ENCODE assay signal across 1 cellular context in the genomic region with DNA sequence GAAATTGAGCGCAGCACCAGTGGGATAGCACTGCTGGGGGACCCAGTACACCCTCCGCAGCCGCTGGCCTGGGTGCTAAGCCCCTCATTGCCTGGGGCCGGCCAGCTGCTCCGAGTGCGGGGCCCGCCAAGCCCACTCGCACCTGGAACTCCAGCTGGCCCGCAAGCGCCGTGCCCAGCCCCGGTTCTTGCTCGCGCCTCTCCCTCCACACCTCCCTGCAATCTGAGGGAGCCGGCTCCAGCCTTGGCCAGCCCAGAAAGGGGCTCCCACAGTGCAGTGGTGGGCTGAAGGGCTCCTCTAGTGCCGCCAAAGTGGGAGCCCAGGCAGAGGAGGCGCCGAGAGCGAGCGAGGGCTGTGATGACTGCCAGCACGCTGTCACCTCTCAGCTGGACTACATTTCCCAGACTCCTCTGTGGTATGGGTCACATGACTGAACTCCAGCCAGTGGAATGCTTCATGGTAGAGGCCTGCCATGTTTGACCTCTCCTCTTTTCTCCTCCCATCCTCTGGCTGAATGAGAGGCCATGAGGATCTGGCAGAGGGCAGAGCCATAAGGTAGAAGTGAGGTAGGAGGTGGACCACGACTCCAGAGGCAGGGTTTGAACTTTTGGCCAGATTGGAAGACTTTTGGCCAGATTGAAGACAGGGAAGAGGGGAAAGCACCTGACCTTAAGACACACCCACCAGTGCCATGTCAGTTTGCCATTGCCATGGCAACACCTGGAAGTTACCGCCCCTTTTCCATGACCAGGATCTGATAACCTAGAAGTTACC.
A peak's percentile ranks its signal among the peaks of the same experiment; 100 is the strongest.
TF ChIP-seq lines count a peak whose summit lies in the region.

No MANE protein-coding gene starts in this region.

TF ChIP-seq in K562, 482 proteins besides CTCF, POLR2A, EP300 and RAD21 (continued from another document and continues in another):
- TF ChIP-seq CREB1 (IDR thresholded peaks at IDR 0.05) (no peak), CREB1 (CRISPR knock-in tag; IDR thresholded peaks at IDR 0.05) (peak; percentile 51; the same call in 1 of the 2 replicates), NR2C2 (CRISPR knock-in tag; IDR thresholded peaks at IDR 0.05) (0 out of 2 replicates have a peak, but pooled peaks have one; percentile 28), NR2C2 (tag; IDR thresholded peaks at IDR 0.05) (peak; percentile 86), GATA2 (CRISPR knock-in tag; IDR thresholded peaks at IDR 0.05) (no peak), BMI1 (IDR thresholded peaks at IDR 0.05; ENCODE audit: low read length) (peak; percentile 84), HSF4 (CRISPR knock-in tag; IDR thresholded peaks at IDR 0.05; ENCODE audit: borderline replicate concordance) (no peak), OTX1 (CRISPR knock-in tag; IDR thresholded peaks at IDR 0.05) (no peak), NRF1 (conservative IDR thresholded peaks at IDR 0.05 in 1 of 2, IDR thresholded peaks at IDR 0.05 in 1 of 2) (peak in 1 of 2 experiments; percentile 18; a peak in 1 of 4 replicates), ZNF586 (CRISPR knock-in tag; conservative IDR thresholded peaks at IDR 0.05) (no peak), YY1 (IDR thresholded peaks at IDR 0.05; ENCODE audit: borderline replicate concordance in 1 of 3, control insufficient read depth in 1 of 3, extremely low read depth in 1 of 3, insufficient read depth in 3 of 3, insufficient read length in 1 of 3, insufficient replicate concordance in 2 of 3, low read depth in 1 of 3, low read length in 2 of 3) (peak in 2 of 3 experiments; percentile 62 to 87), CBFA2T2 (conservative IDR thresholded peaks at IDR 0.05) (peak; percentile 72), MECOM (CRISPR knock-in tag; IDR thresholded peaks at IDR 0.05) (no peak), SMARCA4 (IDR thresholded peaks at IDR 0.05) (no peak), EHMT2 (IDR thresholded peaks at IDR 0.05) (peak; percentile 83), L3MBTL2 (IDR thresholded peaks at IDR 0.05) (peak; percentile 42), HDAC6 (IDR thresholded peaks at IDR 0.05; ENCODE audit: low read depth, low read length) (no peak), ZNF75A (CRISPR knock-in tag; IDR thresholded peaks at IDR 0.05) (no peak), JUN (IDR thresholded peaks at IDR 0.05; ENCODE audit: borderline replicate concordance, low read depth, low read length) (no peak), JUN (CRISPR knock-in tag; IDR thresholded peaks at IDR 0.05; ENCODE audit: borderline replicate concordance) (no peak), TOE1 (IDR thresholded peaks at IDR 0.05; ENCODE audit: borderline replicate concordance) (peak; percentile 98), TOE1 (CRISPR knock-in tag; IDR thresholded peaks at IDR 0.05; ENCODE audit: borderline replicate concordance, low read depth) (no peak), TARDBP (IDR thresholded peaks at IDR 0.05) (no peak), BDP1 (IDR thresholded peaks at IDR 0.05; ENCODE audit: insufficient read depth, insufficient read length) (no peak), RFX1 (IDR thresholded peaks at IDR 0.05) (peak; percentile 96), RAD51 (IDR thresholded peaks at IDR 0.05; ENCODE audit: borderline replicate concordance, low read depth) (peak; percentile 95), CHD4 (IDR thresholded peaks at IDR 0.05; ENCODE audit: insufficient read depth, insufficient replicate concordance, low read depth, low read length, poor library complexity, severe bottlenecking) (no peak), CTBP1 (IDR thresholded peaks at IDR 0.05; ENCODE audit: borderline replicate concordance) (peak; percentile 41; the same call in 1 of the 2 replicates), NFYB (IDR thresholded peaks at IDR 0.05; ENCODE audit: extremely low read depth, insufficient read length) (peak; percentile 42), SIX5 (IDR thresholded peaks at IDR 0.05; ENCODE audit: borderline replicate concordance in 1 of 2, insufficient read depth in 1 of 2, low read depth in 1 of 2, low read length in 2 of 2) (peak; percentile 71 to 74)
- TF ChIP-seq, protein P1, sequence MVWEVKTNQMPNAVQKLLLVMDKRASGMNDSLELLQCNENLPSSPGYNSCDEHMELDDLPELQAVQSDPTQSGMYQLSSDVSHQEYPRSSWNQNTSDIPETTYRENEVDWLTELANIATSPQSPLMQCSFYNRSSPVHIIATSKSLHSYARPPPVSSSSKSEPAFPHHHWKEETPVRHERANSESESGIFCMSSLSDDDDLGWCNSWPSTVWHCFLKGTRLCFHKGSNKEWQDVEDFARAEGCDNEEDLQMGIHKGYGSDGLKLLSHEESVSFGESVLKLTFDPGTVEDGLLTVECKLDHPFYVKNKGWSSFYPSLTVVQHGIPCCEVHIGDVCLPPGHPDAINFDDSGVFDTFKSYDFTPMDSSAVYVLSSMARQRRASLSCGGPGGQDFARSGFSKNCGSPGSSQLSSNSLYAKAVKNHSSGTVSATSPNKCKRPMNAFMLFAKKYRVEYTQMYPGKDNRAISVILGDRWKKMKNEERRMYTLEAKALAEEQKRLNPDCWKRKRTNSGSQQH (CRISPR knock-in tag; IDR thresholded peaks at IDR 0.05) = no peak
- TF ChIP-seq, protein P2, sequence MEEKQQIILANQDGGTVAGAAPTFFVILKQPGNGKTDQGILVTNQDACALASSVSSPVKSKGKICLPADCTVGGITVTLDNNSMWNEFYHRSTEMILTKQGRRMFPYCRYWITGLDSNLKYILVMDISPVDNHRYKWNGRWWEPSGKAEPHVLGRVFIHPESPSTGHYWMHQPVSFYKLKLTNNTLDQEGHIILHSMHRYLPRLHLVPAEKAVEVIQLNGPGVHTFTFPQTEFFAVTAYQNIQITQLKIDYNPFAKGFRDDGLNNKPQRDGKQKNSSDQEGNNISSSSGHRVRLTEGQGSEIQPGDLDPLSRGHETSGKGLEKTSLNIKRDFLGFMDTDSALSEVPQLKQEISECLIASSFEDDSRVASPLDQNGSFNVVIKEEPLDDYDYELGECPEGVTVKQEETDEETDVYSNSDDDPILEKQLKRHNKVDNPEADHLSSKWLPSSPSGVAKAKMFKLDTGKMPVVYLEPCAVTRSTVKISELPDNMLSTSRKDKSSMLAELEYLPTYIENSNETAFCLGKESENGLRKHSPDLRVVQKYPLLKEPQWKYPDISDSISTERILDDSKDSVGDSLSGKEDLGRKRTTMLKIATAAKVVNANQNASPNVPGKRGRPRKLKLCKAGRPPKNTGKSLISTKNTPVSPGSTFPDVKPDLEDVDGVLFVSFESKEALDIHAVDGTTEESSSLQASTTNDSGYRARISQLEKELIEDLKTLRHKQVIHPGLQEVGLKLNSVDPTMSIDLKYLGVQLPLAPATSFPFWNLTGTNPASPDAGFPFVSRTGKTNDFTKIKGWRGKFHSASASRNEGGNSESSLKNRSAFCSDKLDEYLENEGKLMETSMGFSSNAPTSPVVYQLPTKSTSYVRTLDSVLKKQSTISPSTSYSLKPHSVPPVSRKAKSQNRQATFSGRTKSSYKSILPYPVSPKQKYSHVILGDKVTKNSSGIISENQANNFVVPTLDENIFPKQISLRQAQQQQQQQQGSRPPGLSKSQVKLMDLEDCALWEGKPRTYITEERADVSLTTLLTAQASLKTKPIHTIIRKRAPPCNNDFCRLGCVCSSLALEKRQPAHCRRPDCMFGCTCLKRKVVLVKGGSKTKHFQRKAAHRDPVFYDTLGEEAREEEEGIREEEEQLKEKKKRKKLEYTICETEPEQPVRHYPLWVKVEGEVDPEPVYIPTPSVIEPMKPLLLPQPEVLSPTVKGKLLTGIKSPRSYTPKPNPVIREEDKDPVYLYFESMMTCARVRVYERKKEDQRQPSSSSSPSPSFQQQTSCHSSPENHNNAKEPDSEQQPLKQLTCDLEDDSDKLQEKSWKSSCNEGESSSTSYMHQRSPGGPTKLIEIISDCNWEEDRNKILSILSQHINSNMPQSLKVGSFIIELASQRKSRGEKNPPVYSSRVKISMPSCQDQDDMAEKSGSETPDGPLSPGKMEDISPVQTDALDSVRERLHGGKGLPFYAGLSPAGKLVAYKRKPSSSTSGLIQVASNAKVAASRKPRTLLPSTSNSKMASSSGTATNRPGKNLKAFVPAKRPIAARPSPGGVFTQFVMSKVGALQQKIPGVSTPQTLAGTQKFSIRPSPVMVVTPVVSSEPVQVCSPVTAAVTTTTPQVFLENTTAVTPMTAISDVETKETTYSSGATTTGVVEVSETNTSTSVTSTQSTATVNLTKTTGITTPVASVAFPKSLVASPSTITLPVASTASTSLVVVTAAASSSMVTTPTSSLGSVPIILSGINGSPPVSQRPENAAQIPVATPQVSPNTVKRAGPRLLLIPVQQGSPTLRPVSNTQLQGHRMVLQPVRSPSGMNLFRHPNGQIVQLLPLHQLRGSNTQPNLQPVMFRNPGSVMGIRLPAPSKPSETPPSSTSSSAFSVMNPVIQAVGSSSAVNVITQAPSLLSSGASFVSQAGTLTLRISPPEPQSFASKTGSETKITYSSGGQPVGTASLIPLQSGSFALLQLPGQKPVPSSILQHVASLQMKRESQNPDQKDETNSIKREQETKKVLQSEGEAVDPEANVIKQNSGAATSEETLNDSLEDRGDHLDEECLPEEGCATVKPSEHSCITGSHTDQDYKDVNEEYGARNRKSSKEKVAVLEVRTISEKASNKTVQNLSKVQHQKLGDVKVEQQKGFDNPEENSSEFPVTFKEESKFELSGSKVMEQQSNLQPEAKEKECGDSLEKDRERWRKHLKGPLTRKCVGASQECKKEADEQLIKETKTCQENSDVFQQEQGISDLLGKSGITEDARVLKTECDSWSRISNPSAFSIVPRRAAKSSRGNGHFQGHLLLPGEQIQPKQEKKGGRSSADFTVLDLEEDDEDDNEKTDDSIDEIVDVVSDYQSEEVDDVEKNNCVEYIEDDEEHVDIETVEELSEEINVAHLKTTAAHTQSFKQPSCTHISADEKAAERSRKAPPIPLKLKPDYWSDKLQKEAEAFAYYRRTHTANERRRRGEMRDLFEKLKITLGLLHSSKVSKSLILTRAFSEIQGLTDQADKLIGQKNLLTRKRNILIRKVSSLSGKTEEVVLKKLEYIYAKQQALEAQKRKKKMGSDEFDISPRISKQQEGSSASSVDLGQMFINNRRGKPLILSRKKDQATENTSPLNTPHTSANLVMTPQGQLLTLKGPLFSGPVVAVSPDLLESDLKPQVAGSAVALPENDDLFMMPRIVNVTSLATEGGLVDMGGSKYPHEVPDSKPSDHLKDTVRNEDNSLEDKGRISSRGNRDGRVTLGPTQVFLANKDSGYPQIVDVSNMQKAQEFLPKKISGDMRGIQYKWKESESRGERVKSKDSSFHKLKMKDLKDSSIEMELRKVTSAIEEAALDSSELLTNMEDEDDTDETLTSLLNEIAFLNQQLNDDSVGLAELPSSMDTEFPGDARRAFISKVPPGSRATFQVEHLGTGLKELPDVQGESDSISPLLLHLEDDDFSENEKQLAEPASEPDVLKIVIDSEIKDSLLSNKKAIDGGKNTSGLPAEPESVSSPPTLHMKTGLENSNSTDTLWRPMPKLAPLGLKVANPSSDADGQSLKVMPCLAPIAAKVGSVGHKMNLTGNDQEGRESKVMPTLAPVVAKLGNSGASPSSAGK (IDR thresholded peaks at IDR 0.05) = peak; percentile 39; the same call in 1 of the 2 replicates
- TF ChIP-seq, protein P3, sequence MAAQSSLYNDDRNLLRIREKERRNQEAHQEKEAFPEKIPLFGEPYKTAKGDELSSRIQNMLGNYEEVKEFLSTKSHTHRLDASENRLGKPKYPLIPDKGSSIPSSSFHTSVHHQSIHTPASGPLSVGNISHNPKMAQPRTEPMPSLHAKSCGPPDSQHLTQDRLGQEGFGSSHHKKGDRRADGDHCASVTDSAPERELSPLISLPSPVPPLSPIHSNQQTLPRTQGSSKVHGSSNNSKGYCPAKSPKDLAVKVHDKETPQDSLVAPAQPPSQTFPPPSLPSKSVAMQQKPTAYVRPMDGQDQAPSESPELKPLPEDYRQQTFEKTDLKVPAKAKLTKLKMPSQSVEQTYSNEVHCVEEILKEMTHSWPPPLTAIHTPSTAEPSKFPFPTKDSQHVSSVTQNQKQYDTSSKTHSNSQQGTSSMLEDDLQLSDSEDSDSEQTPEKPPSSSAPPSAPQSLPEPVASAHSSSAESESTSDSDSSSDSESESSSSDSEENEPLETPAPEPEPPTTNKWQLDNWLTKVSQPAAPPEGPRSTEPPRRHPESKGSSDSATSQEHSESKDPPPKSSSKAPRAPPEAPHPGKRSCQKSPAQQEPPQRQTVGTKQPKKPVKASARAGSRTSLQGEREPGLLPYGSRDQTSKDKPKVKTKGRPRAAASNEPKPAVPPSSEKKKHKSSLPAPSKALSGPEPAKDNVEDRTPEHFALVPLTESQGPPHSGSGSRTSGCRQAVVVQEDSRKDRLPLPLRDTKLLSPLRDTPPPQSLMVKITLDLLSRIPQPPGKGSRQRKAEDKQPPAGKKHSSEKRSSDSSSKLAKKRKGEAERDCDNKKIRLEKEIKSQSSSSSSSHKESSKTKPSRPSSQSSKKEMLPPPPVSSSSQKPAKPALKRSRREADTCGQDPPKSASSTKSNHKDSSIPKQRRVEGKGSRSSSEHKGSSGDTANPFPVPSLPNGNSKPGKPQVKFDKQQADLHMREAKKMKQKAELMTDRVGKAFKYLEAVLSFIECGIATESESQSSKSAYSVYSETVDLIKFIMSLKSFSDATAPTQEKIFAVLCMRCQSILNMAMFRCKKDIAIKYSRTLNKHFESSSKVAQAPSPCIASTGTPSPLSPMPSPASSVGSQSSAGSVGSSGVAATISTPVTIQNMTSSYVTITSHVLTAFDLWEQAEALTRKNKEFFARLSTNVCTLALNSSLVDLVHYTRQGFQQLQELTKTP (IDR thresholded peaks at IDR 0.05; ENCODE audit: low read depth in 1 of 2, partially characterized antibody in 2 of 2) = peak in 1 of 2 experiments; percentile 74
- TF ChIP-seq, protein P4, sequence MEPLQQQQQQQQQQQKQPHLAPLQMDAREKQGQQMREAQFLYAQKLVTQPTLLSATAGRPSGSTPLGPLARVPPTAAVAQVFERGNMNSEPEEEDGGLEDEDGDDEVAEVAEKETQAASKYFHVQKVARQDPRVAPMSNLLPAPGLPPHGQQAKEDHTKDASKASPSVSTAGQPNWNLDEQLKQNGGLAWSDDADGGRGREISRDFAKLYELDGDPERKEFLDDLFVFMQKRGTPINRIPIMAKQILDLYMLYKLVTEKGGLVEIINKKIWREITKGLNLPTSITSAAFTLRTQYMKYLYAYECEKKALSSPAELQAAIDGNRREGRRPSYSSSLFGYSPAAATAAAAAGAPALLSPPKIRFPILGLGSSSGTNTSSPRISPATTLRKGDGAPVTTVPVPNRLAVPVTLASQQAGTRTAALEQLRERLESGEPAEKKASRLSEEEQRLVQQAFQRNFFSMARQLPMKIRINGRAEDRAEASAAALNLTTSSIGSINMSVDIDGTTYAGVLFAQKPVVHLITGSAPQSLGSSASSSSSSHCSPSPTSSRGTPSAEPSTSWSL (CRISPR knock-in tag; IDR thresholded peaks at IDR 0.05; ENCODE audit: borderline replicate concordance) = no peak
- TF ChIP-seq, protein P5, sequence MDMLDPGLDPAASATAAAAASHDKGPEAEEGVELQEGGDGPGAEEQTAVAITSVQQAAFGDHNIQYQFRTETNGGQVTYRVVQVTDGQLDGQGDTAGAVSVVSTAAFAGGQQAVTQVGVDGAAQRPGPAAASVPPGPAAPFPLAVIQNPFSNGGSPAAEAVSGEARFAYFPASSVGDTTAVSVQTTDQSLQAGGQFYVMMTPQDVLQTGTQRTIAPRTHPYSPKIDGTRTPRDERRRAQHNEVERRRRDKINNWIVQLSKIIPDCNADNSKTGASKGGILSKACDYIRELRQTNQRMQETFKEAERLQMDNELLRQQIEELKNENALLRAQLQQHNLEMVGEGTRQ (CRISPR knock-in tag; IDR thresholded peaks at IDR 0.05) = peak; percentile 96
- TF ChIP-seq, protein P6, sequence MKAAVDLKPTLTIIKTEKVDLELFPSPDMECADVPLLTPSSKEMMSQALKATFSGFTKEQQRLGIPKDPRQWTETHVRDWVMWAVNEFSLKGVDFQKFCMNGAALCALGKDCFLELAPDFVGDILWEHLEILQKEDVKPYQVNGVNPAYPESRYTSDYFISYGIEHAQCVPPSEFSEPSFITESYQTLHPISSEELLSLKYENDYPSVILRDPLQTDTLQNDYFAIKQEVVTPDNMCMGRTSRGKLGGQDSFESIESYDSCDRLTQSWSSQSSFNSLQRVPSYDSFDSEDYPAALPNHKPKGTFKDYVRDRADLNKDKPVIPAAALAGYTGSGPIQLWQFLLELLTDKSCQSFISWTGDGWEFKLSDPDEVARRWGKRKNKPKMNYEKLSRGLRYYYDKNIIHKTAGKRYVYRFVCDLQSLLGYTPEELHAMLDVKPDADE (conservative IDR thresholded peaks at IDR 0.05; ENCODE audit: control insufficient read depth, low read depth, low read length) = peak; percentile 83; the same call in 1 of the 2 replicates
